17 cellular contexts compared by ENCODE assay signal in genomic region chr3:125317761-125318496, GRCh38. TPM values are rescaled to one million over a fixed set of nuclear protein-coding genes. Genes with fewer than 3 reads are reported as not detected.
DNase-seq lines count a peak whose midpoint lies in the region; ATAC-seq and TF ChIP-seq lines count a peak whose summit lies in the region.
"Had no signal": no experiment of that assay in that cellular context is flagged by ENCODE, and none has a peak within 500 bp of the region (broad histone marks: within the 10 kb centered on the region; RNA-seq: fewer than 3 reads in every experiment).

No MANE protein-coding gene starts in this region.

- no peaks in the 10 kb centered on the region for H3K9me2 ChIP-seq in PC-9 (ENCODE audit: insufficient read depth)

- 86 to 88% methylated on average over 1 of the region's 1 CpG for WGBS in thyroid gland, 2 donors

- intact Hi-C loops in natural killer cell (cut with micrococcal nuclease) (no loop called here), PC-9 (cut with micrococcal nuclease; ENCODE audit: unreplicated experiment) (no loop called here), thyroid gland (cut with DNase I) (no loop called here)

- peak overlapping the region; percentile 8 to 40 for H3K27ac Mint-ChIP-seq in natural killer cell
- H3K27ac Mint-ChIP-seq in natural killer cell treated with Interleukin-12 subunit alpha and Interleukin-12 subunit beta and Interleukin-15 and Interleukin-18, amount 100 ng/mL, for 72 hours: no peak overlapping the region
- H3K27ac Mint-ChIP-seq: activated CD4-positive, alpha-beta memory T cell treated with anti-CD3 and anti-CD28 coated beads for 36 hours had no signal

- H4K20me1 ChIP-seq in PC-9 (ENCODE audit: insufficient read depth): no peaks in the 10 kb centered on the region; the same call in 1 of the 2 replicates

- H3K4me1 ChIP-seq in PC-9 (replicated peaks; ENCODE audit: insufficient read depth) (no peaks in the 10 kb centered on the region), iPS-18a (ENCODE audit: control insufficient read depth, low read depth, low read length) (peaks cover 10% of the 10 kb centered on the region), thyroid gland (peaks cover 45 to 64% of the 10 kb centered on the region in 2 donors)
- H3K4me1 ChIP-seq: right lobe of liver had no signal

- DNase-seq in natural killer cell: no peak
- DNase-seq in natural killer cell treated with Interleukin-12 subunit alpha and Interleukin-12 subunit beta and Interleukin-15 and Interleukin-18, amount 100 ng/mL, for 72 hours (ENCODE audit: low spot score): no peak
- no peak for DNase-seq in PC-9
- no peak for DNase-seq in thyroid gland
- DNase-seq in WERI-Rb-1: no peak
- no peak for DNase-seq in SIG-M5 treated with dmso at 0.1 percent for 504 hours (lab: John Stamatoyannopoulos, UW; ENCODE audit: unreplicated experiment)
- no peak for DNase-seq in globus pallidus (ENCODE audit: low spot score)
- DNase-seq: activated CD4-positive, alpha-beta memory T cell treated with anti-CD3 and anti-CD28 coated beads for 36 hours; activated effector memory CD4-positive, alpha-beta T cell treated with Interleukin-2 at 50 U/mL for 16 hours; EL; NCI-H510A treated with DMSO at 0.1 percent for 48 hours; right lobe of liver; stimulated activated CD4-positive, alpha-beta T cell treated with anti-CD3 and anti-CD28 coated beads, Interleukin-4, amount 100 ng/mL, for 4 hours; stimulated activated naive CD8-positive, alpha-beta T cell treated with anti-CD3 and anti-CD28 coated beads, Interleukin-15, Interleukin-2, amounts not matched to agents 100 U/mL and 50 U/mL, for 24 hours; T-helper 2 cell had no signal

- H3K4me2 ChIP-seq in PC-9: no peak overlapping the region

- H3K27ac ChIP-seq in PC-9 (peak overlapping the region; percentile 3; the same call in 1 of the 2 replicates), iPS-18a (ENCODE audit: low read length) (peak overlapping the region; percentile 64), thyroid gland (peak overlapping the region; percentile 56 to 84 (median 62)), WERI-Rb-1 (no peak overlapping the region)
- H3K27ac ChIP-seq: right lobe of liver had no signal

- peaks cover 6% of the 10 kb centered on the region; the same call in 1 of the 2 replicates for H3F3A ChIP-seq in PC-9 (ENCODE audit: insufficient read depth, low read depth)

- BruUV-seq in PC-9 (replicated peaks; lab: Mats Ljungman, UMichigan): no TSS peak

- no peaks in the 10 kb centered on the region for H3K79me2 ChIP-seq in PC-9 (ENCODE audit: low read depth)

- TF ChIP-seq POLR2A in thyroid gland (IDR thresholded peaks at IDR 0.05): no peak

- no peaks in the 10 kb centered on the region for H3K27me3 Mint-ChIP-seq in natural killer cell (ENCODE audit: low read depth in 2 of 2)
- no peaks in the 10 kb centered on the region for H3K27me3 Mint-ChIP-seq in natural killer cell treated with Interleukin-12 subunit alpha and Interleukin-12 subunit beta and Interleukin-15 and Interleukin-18, amount 100 ng/mL, for 72 hours
- H3K27me3 Mint-ChIP-seq: activated CD4-positive, alpha-beta memory T cell treated with anti-CD3 and anti-CD28 coated beads for 36 hours; central memory CD8-positive, alpha-beta T cell had no signal

- peaks cover 8% of the 10 kb centered on the region; the same call in 1 of the 2 replicates for H3K9me3 ChIP-seq in PC-9 (ENCODE audit: insufficient read depth, low read depth)
- no peaks in the 10 kb centered on the region for H3K9me3 ChIP-seq in iPS-18a (ENCODE audit: control insufficient read depth, low read depth, low read length)
- H3K9me3 ChIP-seq in thyroid gland: no peaks in the 10 kb centered on the region
- H3K9me3 ChIP-seq in WERI-Rb-1 (ENCODE audit: severe bottlenecking): no peaks in the 10 kb centered on the region
- H3K9me3 ChIP-seq: right lobe of liver had no signal

- no peak overlapping the region for H3K4me3 Mint-ChIP-seq in natural killer cell
- no peak overlapping the region for H3K4me3 Mint-ChIP-seq in natural killer cell treated with Interleukin-12 subunit alpha and Interleukin-12 subunit beta and Interleukin-15 and Interleukin-18, amount 100 ng/mL, for 72 hours
- H3K4me3 Mint-ChIP-seq: activated CD4-positive, alpha-beta memory T cell treated with anti-CD3 and anti-CD28 coated beads for 36 hours; central memory CD8-positive, alpha-beta T cell had no signal

- peaks cover 26% of the 10 kb centered on the region for H3K36me3 ChIP-seq in PC-9 (ENCODE audit: low read depth)
- peaks cover 5% of the 10 kb centered on the region for H3K36me3 ChIP-seq in iPS-18a (ENCODE audit: control insufficient read depth, low read depth, low read length)
- H3K36me3 ChIP-seq in thyroid gland: no peaks in the 10 kb centered on the region
- peaks cover 9% of the 10 kb centered on the region for H3K36me3 ChIP-seq in WERI-Rb-1

- ATAC-seq in natural killer cell: no peak
- ATAC-seq in natural killer cell treated with Interleukin-12 subunit alpha and Interleukin-12 subunit beta and Interleukin-15 and Interleukin-18, amount 100 ng/mL, for 72 hours: no peak
- ATAC-seq: stimulated activated naive CD8-positive, alpha-beta T cell treated with anti-CD3 and anti-CD28 coated beads, Interleukin-15, Interleukin-2, amounts not matched to agents 100 U/mL and 50 U/mL, for 24 hours had no signal

- CTCF ChIA-PET in PC-9 (lab: Charles Lee): interaction anchor here (0.5 to 0.7 kb wide), 2 partner anchors 13 to 315 kb away, joined by 7 to 8 read pairs; no protein-coding TSS in a partner anchor

- POLR2A ChIA-PET in PC-9 (lab: Charles Lee; ENCODE audit: unreplicated experiment): interaction anchor here (0.6 kb wide), 1 partner anchor 33 kb away, joined by 27 read pairs; no protein-coding TSS in a partner anchor

- no peak overlapping the region for H2AFZ ChIP-seq in PC-9

- peaks cover 10 to 15% of the 10 kb centered on the region in 2 donors for H3K4me1 Mint-ChIP-seq in natural killer cell
- peaks cover 11 to 14% of the 10 kb centered on the region in 2 donors for H3K4me1 Mint-ChIP-seq in natural killer cell treated with Interleukin-12 subunit alpha and Interleukin-12 subunit beta and Interleukin-15 and Interleukin-18, amount 100 ng/mL, for 72 hours (ENCODE audit: low read depth in 2 of 2)

- H3K27me3 ChIP-seq in PC-9 (ENCODE audit: insufficient read depth, low read depth) (no peaks in the 10 kb centered on the region), iPS-18a (ENCODE audit: control insufficient read depth, insufficient read depth, low read length) (no peaks in the 10 kb centered on the region), thyroid gland (no peaks in the 10 kb centered on the region), WERI-Rb-1 (ENCODE audit: insufficient read depth, low read depth, severe bottlenecking) (no peaks in the 10 kb centered on the region)
- H3K27me3 ChIP-seq: right lobe of liver had no signal

- no peak overlapping the region for H3K9ac ChIP-seq in iPS-18a (ENCODE audit: low read length)

- TF ChIP-seq CTCF in natural killer cell (IDR thresholded peaks at IDR 0.05) (no peak), PC-9 (conservative IDR thresholded peaks at IDR 0.05) (no peak), thyroid gland (IDR thresholded peaks at IDR 0.05) (no peak), WERI-Rb-1 (IDR thresholded peaks at IDR 0.05; ENCODE audit: low read depth, low read length) (no peak)

- H3K4me3 ChIP-seq in PC-9 (no peak overlapping the region), iPS-18a (ENCODE audit: low read length) (no peak overlapping the region), thyroid gland (replicated peaks in 1 of 3) (no peak overlapping the region), WERI-Rb-1 (ENCODE audit: low read depth, low read length) (no peak overlapping the region)
- H3K4me3 ChIP-seq: right lobe of liver had no signal

- no peaks in the 10 kb centered on the region for H3K9me3 Mint-ChIP-seq in natural killer cell
- H3K9me3 Mint-ChIP-seq in natural killer cell treated with Interleukin-12 subunit alpha and Interleukin-12 subunit beta and Interleukin-15 and Interleukin-18, amount 100 ng/mL, for 72 hours: no peaks in the 10 kb centered on the region
- H3K9me3 Mint-ChIP-seq: activated CD4-positive, alpha-beta memory T cell treated with anti-CD3 and anti-CD28 coated beads for 36 hours; central memory CD8-positive, alpha-beta T cell had no signal

- no peaks in the 10 kb centered on the region for H3K36me3 Mint-ChIP-seq in natural killer cell
- H3K36me3 Mint-ChIP-seq in natural killer cell treated with Interleukin-12 subunit alpha and Interleukin-12 subunit beta and Interleukin-15 and Interleukin-18, amount 100 ng/mL, for 72 hours: peaks cover 5% of the 10 kb centered on the region

RNA-seq across cellular contexts. Expression of gene ZNF148, which starts 57.2 kb away (rescaled TPM):
- total RNA-seq in natural killer cell: 10 to 100 TPM; 61.1 to 72.5 (median 62.8) TPM
- 10 to 100 TPM; 40.9 to 51.8 TPM for total RNA-seq in natural killer cell treated with Interleukin-12 subunit alpha and Interleukin-12 subunit beta and Interleukin-15 and Interleukin-18, amount 100 ng/mL, for 72 hours
- 53.8 and 62.6 TPM in 2 replicates for total RNA-seq in PC-9 (2021)
- total RNA-seq in thyroid gland: 10 to 100 TPM; 64.2 to 86.7 (median 75.3) TPM

Comparison
In these comparisons a context has a peak if more than half of its experiments do, and no peak if none do; other contexts are left out.
1. H3K27ac Mint-ChIP-seq: peak in natural killer cell (2 of 2); none in natural killer cell treated with Interleukin-12 subunit alpha and Interleukin-12 subunit beta and Interleukin-15 and Interleukin-18, amount 100 ng/mL, for 72 hours (0 of 2).